In genomic region chr13:96958286-96958891, GRCh38 we compare ENCODE assay signal across 8 cellular contexts. TPM values are rescaled to one million over a fixed set of nuclear protein-coding genes. Genes with fewer than 3 reads are reported as not detected.
DNase-seq lines count a peak whose midpoint lies in the region; ATAC-seq and TF ChIP-seq lines count a peak whose summit lies in the region.

No MANE protein-coding gene starts in this region.

- POLR2A ChIA-PET in CD4-positive, alpha-beta memory T cell (lab: Charles Lee; ENCODE audit: partially characterized antibody) = no interaction called here

- H3K27ac Mint-ChIP-seq in CD4-positive, alpha-beta memory T cell = peak overlapping the region in 1 of 7 donors; percentile 2

- TF ChIP-seq CTCF in WERI-Rb-1 (IDR thresholded peaks at IDR 0.05; ENCODE audit: low read depth, low read length) (peak; percentile 73), uterus (IDR thresholded peaks at IDR 0.05) (peak; percentile 42 to 51 (median 48))

- intact Hi-C loops in uterus (cut with DNase I; ENCODE audit: low total_unique reads) = no loop called here
- intact Hi-C loops in CD4-positive, alpha-beta memory T cell (cut with micrococcal nuclease) = no loop called here

- H3K4me3 ChIP-seq in WERI-Rb-1 (ENCODE audit: low read depth, low read length) (no peak overlapping the region), uterus (no peak overlapping the region)
- H3K4me3 ChIP-seq in CD4-positive, alpha-beta memory T cell (ENCODE audit: low read length in 2 of 2) = no peak overlapping the region

- no peak overlapping the region for H3K27ac ChIP-seq in WERI-Rb-1
- no peak overlapping the region for H3K27ac ChIP-seq in uterus
- no peak overlapping the region for H3K27ac ChIP-seq in CD4-positive, alpha-beta memory T cell (ENCODE audit: low read depth, low read length)

- CTCF ChIA-PET in CD4-positive, alpha-beta memory T cell (lab: Charles Lee; ENCODE audit: partially characterized antibody) = interaction anchor here (0.8 to 1.4 kb wide), 5 partner anchors 8 to 1335 kb away, joined by 3 to 7 read pairs (median 3); no protein-coding TSS in a partner anchor

- H3K27me3 Mint-ChIP-seq in CD4-positive, alpha-beta memory T cell = peaks cover 0 to 2% of the 10 kb centered on the region in 2 donors

- H3K9me3 ChIP-seq in WERI-Rb-1 (ENCODE audit: severe bottlenecking) (no peaks in the 10 kb centered on the region), uterus (no peaks in the 10 kb centered on the region)
- H3K9me3 ChIP-seq in CD4-positive, alpha-beta memory T cell (ENCODE audit: control insufficient read depth in 1 of 2, low read length in 2 of 2) = no peaks in the 10 kb centered on the region

- ATAC-seq in GM19351 (IDR thresholded peaks at IDR 0.05; ENCODE audit: unreplicated experiment) (peak; percentile 75), HG02840 (IDR thresholded peaks at IDR 0.05; ENCODE audit: low FRiP score, unreplicated experiment) (no peak)

- no peaks in the 10 kb centered on the region for H3K36me3 Mint-ChIP-seq in CD4-positive, alpha-beta memory T cell

- no peaks in the 10 kb centered on the region for H3K4me1 ChIP-seq in uterus
- H3K4me1 ChIP-seq in CD4-positive, alpha-beta memory T cell (ENCODE audit: insufficient read depth, low read length) = no peaks in the 10 kb centered on the region

- DNase-seq in AML-193 (lab: John Stamatoyannopoulos, UW) (peak; percentile 28 to 55), NCI-H1417 treated with DMSO at 0.1 percent for 48 hours (lab: John Stamatoyannopoulos, UW) (peak; percentile 9), WERI-Rb-1 (no peak), iPS-NIHi7 (ENCODE audit: extremely low spot score) (peak; percentile 24), uterus (no peak)
- DNase-seq in CD4-positive, alpha-beta memory T cell = no peak

- H3K9me3 Mint-ChIP-seq in CD4-positive, alpha-beta memory T cell = peaks cover 0 to 4% (median 0%) of the 10 kb centered on the region in 8 donors

- no peak for TF ChIP-seq POLR2A in uterus (IDR thresholded peaks at IDR 0.05)

- no peaks in the 10 kb centered on the region for H3K4me1 Mint-ChIP-seq in CD4-positive, alpha-beta memory T cell

- H3K36me3 ChIP-seq in WERI-Rb-1 = no peaks in the 10 kb centered on the region
- H3K36me3 ChIP-seq in uterus = no peaks in the 10 kb centered on the region
- H3K36me3 ChIP-seq in CD4-positive, alpha-beta memory T cell (ENCODE audit: insufficient read depth, low read length) = no peaks in the 10 kb centered on the region

- no peak overlapping the region for H3K4me3 Mint-ChIP-seq in CD4-positive, alpha-beta memory T cell

- H3K27me3 ChIP-seq in WERI-Rb-1 (ENCODE audit: insufficient read depth, low read depth, severe bottlenecking) (peaks cover 80% of the 10 kb centered on the region), uterus (no peaks in the 10 kb centered on the region)
- no peaks in the 10 kb centered on the region for H3K27me3 ChIP-seq in CD4-positive, alpha-beta memory T cell (ENCODE audit: insufficient read depth, low read length)

RNA-seq across cellular contexts. Expression of gene OXGR1, which starts 35.9 kb away (rescaled TPM):
- under 1 TPM in 2 of 4 donors, not detected in 2; 0.62 to 0.91 TPM for total RNA-seq in uterus
- not detected for total RNA-seq in CD4-positive, alpha-beta memory T cell
- not detected for polyA plus RNA-seq in CD4-positive, alpha-beta memory T cell

Comparison
In these comparisons a context has a peak if more than half of its experiments do, and no peak if none do; other contexts are left out.
1. DNase-seq: peak in AML-193 (2 of 2), NCI-H1417 treated with DMSO at 0.1 percent for 48 hours (single experiment) and iPS-NIHi7 (single experiment); none in WERI-Rb-1 (single experiment), uterus (0 of 2) and CD4-positive, alpha-beta memory T cell (0 of 5).